ENCODE assay signal across 14 cellular contexts in the genomic region with DNA sequence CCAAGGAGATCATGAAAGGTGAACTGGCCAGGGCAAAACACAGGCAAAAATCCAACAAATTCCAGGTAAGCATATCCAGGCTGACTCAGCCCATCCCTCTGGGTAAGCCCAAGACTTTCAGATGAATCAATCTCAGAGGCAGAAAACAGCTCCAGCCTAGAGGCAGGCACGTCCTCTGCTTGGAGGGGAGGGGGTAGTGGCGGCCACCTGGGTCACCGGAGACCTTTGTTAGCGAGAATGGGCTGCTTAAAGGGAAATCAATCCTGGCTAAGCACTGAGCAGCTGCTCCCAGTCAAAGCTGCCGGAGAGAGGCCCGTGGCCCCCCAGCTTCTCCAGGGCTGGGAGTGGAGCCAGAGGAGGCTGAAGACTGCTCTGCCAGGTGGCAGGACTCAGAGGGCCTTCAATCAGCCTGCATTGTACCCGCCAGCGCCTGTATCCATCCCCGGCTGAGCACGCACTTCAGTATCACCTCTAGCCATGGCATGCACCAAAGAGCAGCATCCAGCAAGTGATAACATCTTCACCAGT. TPM values are rescaled to one million over a fixed set of nuclear protein-coding genes. Genes with fewer than 3 reads are reported as not detected.
A peak's percentile ranks its signal among the peaks of the same experiment; 100 is the strongest.
DNase-seq lines count a peak whose midpoint lies in the region; ATAC-seq and TF ChIP-seq lines count a peak whose summit lies in the region.
"Had no signal": no experiment of that assay in that cellular context is flagged by ENCODE, and none has a peak within 500 bp of the region (broad histone marks: within the 10 kb centered on the region; RNA-seq: fewer than 3 reads in every experiment).

No MANE protein-coding gene starts in this region.

- H3K9me3 Mint-ChIP-seq in GM23338, result no peaks in the 10 kb centered on the region; the same call in 2 of the 3 replicates
- H3K9me3 Mint-ChIP-seq: activated naive CD8-positive, alpha-beta T cell treated with anti-CD3 and anti-CD28 coated beads for 36 hours; stimulated activated naive B cell treated with anti-CD40 and anti-IgM and Interleukin-4, amounts not matched to agents 10 μg/mL and 1 μg/mL and 100 μg/mL, for 72 hours; T-helper 1 cell treated with Interleukin-12 subunit alpha and Interleukin-12 subunit beta and Interleukin-4 antibody, amounts not matched to agents 30 μg/mL and 1 μg/mL, for 36 hours had no signal

- H3K27me3 ChIP-seq in GM23338 (ENCODE audit: insufficient read depth), result no peaks in the 10 kb centered on the region
- no peaks in the 10 kb centered on the region for H3K27me3 ChIP-seq in WERI-Rb-1 (ENCODE audit: insufficient read depth, low read depth, severe bottlenecking)
- H3K27me3 ChIP-seq: BLaER1, pancreas had no signal

- DNase-seq in GM23338 (ENCODE audit: low spot score) (peak; percentile 38), NCI-H2171 (lab: John Stamatoyannopoulos, UW) (peak; percentile 95), WERI-Rb-1 (peak; percentile 96), myocyte (ENCODE audit: low read depth) (peak; percentile 49), NOMO-1 treated with DMSO at 0.1 percent for 48 hours (lab: John Stamatoyannopoulos, UW; ENCODE audit: unreplicated experiment) (no peak), MV-4-11 (lab: John Stamatoyannopoulos, UW) (no peak), NCI-H526 (lab: John Stamatoyannopoulos, UW) (no peak)
- DNase-seq: activated naive CD8-positive, alpha-beta T cell treated with anti-CD3 and anti-CD28 coated beads for 36 hours; pancreas; stimulated activated CD4-positive, alpha-beta T cell treated with anti-CD3 and anti-CD28 coated beads, Interleukin-2, amount 100 ng/mL, for 24 hours; stimulated activated naive B cell treated with anti-CD40 and anti-IgM and Interleukin-4, amounts not matched to agents 10 μg/mL and 1 μg/mL and 100 μg/mL, for 72 hours had no signal

- H3K27me3 Mint-ChIP-seq in GM23338 (ENCODE audit: insufficient read depth, low read depth, poor library complexity), result no peaks in the 10 kb centered on the region
- H3K27me3 Mint-ChIP-seq: activated naive CD8-positive, alpha-beta T cell treated with anti-CD3 and anti-CD28 coated beads for 36 hours had no signal

- H3K4me1 Mint-ChIP-seq in GM23338, result peaks cover 6% of the 10 kb centered on the region; the same call in 2 of the 3 replicates
- H3K4me1 Mint-ChIP-seq: activated naive CD8-positive, alpha-beta T cell treated with anti-CD3 and anti-CD28 coated beads for 36 hours had no signal

- H3K79me2 ChIP-seq in GM23338 (replicated peaks; ENCODE audit: insufficient read depth), result peaks cover 5% of the 10 kb centered on the region

- H3K36me3 ChIP-seq in GM23338 (ENCODE audit: insufficient read depth), result no peaks in the 10 kb centered on the region
- no peaks in the 10 kb centered on the region for H3K36me3 ChIP-seq in WERI-Rb-1
- H3K36me3 ChIP-seq: BLaER1, pancreas had no signal

- H3K9me2 ChIP-seq in GM23338 (ENCODE audit: insufficient read depth), result no peaks in the 10 kb centered on the region

- H3K36me3 Mint-ChIP-seq in GM23338 (ENCODE audit: low read depth), result peaks cover 6% of the 10 kb centered on the region; the same call in 2 of the 3 replicates
- H3K36me3 Mint-ChIP-seq: activated naive CD8-positive, alpha-beta T cell treated with anti-CD3 and anti-CD28 coated beads for 36 hours; stimulated activated naive B cell treated with anti-CD40 and anti-IgM and Interleukin-4, amounts not matched to agents 10 μg/mL and 1 μg/mL and 100 μg/mL, for 72 hours had no signal

- H3K4me3 Mint-ChIP-seq in GM23338, result no peak overlapping the region
- H3K4me3 Mint-ChIP-seq: activated naive CD8-positive, alpha-beta T cell treated with anti-CD3 and anti-CD28 coated beads for 36 hours; stimulated activated naive B cell treated with anti-CD40 and anti-IgM and Interleukin-4, amounts not matched to agents 10 μg/mL and 1 μg/mL and 100 μg/mL, for 72 hours; T-helper 1 cell treated with Interleukin-12 subunit alpha and Interleukin-12 subunit beta and Interleukin-4 antibody, amounts not matched to agents 30 μg/mL and 1 μg/mL, for 36 hours had no signal

- ATAC-seq in GM23338 (peak; percentile 78), HG03025 (IDR thresholded peaks at IDR 0.05; ENCODE audit: low FRiP score, unreplicated experiment) (no peak)
- ATAC-seq: stimulated activated naive B cell treated with anti-CD40 and anti-IgM and Interleukin-4, amounts not matched to agents 10 μg/mL and 1 μg/mL and 100 μg/mL, for 72 hours had no signal

- peak overlapping the region; percentile 39; the same call in 1 of the 2 replicates for H3K27ac ChIP-seq in GM23338 (ENCODE audit: low read depth)
- H3K27ac ChIP-seq in WERI-Rb-1, result peak overlapping the region; percentile 88
- H3K27ac ChIP-seq: BLaER1, pancreas had no signal

- 0 out of 2 replicates have a peak, but pooled peaks cover 3% of the 10 kb centered on the region for H3F3A ChIP-seq in GM23338 (replicated peaks; ENCODE audit: low read depth)

- no peaks in the 10 kb centered on the region for H3K9me3 ChIP-seq in WERI-Rb-1 (ENCODE audit: severe bottlenecking)
- H3K9me3 ChIP-seq: BLaER1, pancreas had no signal

- 0 out of 2 replicates have a peak overlapping the region, but pooled peaks have one; percentile 26 for H3K4me2 ChIP-seq in GM23338
- H3K4me2 ChIP-seq: BLaER1 had no signal

- peak overlapping the region; percentile 88 for H3K27ac Mint-ChIP-seq in GM23338
- H3K27ac Mint-ChIP-seq: activated naive CD8-positive, alpha-beta T cell treated with anti-CD3 and anti-CD28 coated beads for 36 hours; stimulated activated naive B cell treated with anti-CD40 and anti-IgM and Interleukin-4, amounts not matched to agents 10 μg/mL and 1 μg/mL and 100 μg/mL, for 72 hours; T-helper 1 cell treated with Interleukin-12 subunit alpha and Interleukin-12 subunit beta and Interleukin-4 antibody, amounts not matched to agents 30 μg/mL and 1 μg/mL, for 36 hours had no signal

- TF ChIP-seq CTCF in GM23338 (conservative IDR thresholded peaks at IDR 0.05; ENCODE audit: low read depth in 2 of 2), result no peak
- no peak for TF ChIP-seq CTCF in WERI-Rb-1 (IDR thresholded peaks at IDR 0.05; ENCODE audit: low read depth, low read length)

- H3K4me3 ChIP-seq in GM23338 (no peak overlapping the region), WERI-Rb-1 (ENCODE audit: low read depth, low read length) (no peak overlapping the region)
- H3K4me3 ChIP-seq: BLaER1, pancreas had no signal

- no peaks in the 10 kb centered on the region for H3K4me1 ChIP-seq in GM23338 (ENCODE audit: insufficient read depth)
- H3K4me1 ChIP-seq: BLaER1, pancreas had no signal

- H4K20me1 ChIP-seq in GM23338 (replicated peaks; ENCODE audit: insufficient read depth), result peaks cover 23% of the 10 kb centered on the region; the same call in 1 of the 2 replicates
- H4K20me1 ChIP-seq: BLaER1 had no signal

- no peak overlapping the region for H2AFZ ChIP-seq in GM23338

TF ChIP-seq in GM23338, 12 proteins besides CTCF, POLR2A, EP300 and RAD21:
- TF ChIP-seq STAT1 (IDR thresholded peaks at IDR 0.05; ENCODE audit: unreplicated experiment) (no peak), EZH2phosphoT487 (IDR thresholded peaks at IDR 0.05; ENCODE audit: unreplicated experiment) (no peak), ZNF114 (CRISPR knock-in tag; IDR thresholded peaks at IDR 0.05) (no peak), NANOG (IDR thresholded peaks at IDR 0.05; ENCODE audit: borderline replicate concordance) (no peak), POLR2AphosphoS5 (IDR thresholded peaks at IDR 0.05; ENCODE audit: low read depth) (no peak), JUNB (IDR thresholded peaks at IDR 0.05; ENCODE audit: unreplicated experiment) (no peak), EZH2 (IDR thresholded peaks at IDR 0.05; ENCODE audit: low read depth, unreplicated experiment) (no peak), ZNF331 (CRISPR knock-in tag; IDR thresholded peaks at IDR 0.05; ENCODE audit: low read depth) (no peak)
- TF ChIP-seq, protein P1, sequence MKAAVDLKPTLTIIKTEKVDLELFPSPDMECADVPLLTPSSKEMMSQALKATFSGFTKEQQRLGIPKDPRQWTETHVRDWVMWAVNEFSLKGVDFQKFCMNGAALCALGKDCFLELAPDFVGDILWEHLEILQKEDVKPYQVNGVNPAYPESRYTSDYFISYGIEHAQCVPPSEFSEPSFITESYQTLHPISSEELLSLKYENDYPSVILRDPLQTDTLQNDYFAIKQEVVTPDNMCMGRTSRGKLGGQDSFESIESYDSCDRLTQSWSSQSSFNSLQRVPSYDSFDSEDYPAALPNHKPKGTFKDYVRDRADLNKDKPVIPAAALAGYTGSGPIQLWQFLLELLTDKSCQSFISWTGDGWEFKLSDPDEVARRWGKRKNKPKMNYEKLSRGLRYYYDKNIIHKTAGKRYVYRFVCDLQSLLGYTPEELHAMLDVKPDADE (IDR thresholded peaks at IDR 0.05), result no peak

RNA-seq across cellular contexts. Expression of a gene that starts 48.2 kb away (rescaled TPM):
- 102 and 127 TPM in 2 replicates for total RNA-seq in GM23338 (2014; rRNA removed; shearing (Covaris generic))
- 112 and 127 TPM in 2 replicates for polyA plus RNA-seq in GM23338 (2016; fragmentation: Nextera tagmentation; extraction: Ambion mirVana)
- 156 and 167 TPM in 2 replicates for total RNA-seq in myocyte
- polyA plus RNA-seq in myocyte (2012), result 99.7 TPM

RNA-seq across cellular contexts. Expression of a gene that starts 53.0 kb away (rescaled TPM):
- 117 and 125 TPM in 2 replicates for total RNA-seq in GM23338 (2014; rRNA removed; shearing (Covaris generic))
- 58.1 and 62.1 TPM in 2 replicates for polyA plus RNA-seq in GM23338 (2016; fragmentation: Nextera tagmentation; extraction: Ambion mirVana)
- 31.8 and 50.7 TPM in 2 replicates for total RNA-seq in myocyte
- polyA plus RNA-seq in myocyte (2012), result 1.3 TPM

RNA-seq across cellular contexts. Expression of a gene that starts 55.6 kb away (rescaled TPM):
- 304 and 484 TPM in 2 replicates for total RNA-seq in GM23338 (2014; rRNA removed; shearing (Covaris generic))
- 1,371 and 1,518 TPM in 2 replicates for polyA plus RNA-seq in GM23338 (2016; fragmentation: Nextera tagmentation; extraction: Ambion mirVana)
- total RNA-seq in myocyte, result 417 and 480 TPM in 2 replicates
- 805 TPM for polyA plus RNA-seq in myocyte (2012)

Comparison
In these comparisons a context has a peak if more than half of its experiments do, and no peak if none do; other contexts are left out.
1. DNase-seq: peak in GM23338 (single experiment), NCI-H2171 (single experiment), WERI-Rb-1 (single experiment) and myocyte (single experiment); none in NOMO-1 treated with DMSO at 0.1 percent for 48 hours (single experiment), MV-4-11 (single experiment) and NCI-H526 (0 of 2).